Comparison of ENCODE assay signal across 23 cellular contexts in the genomic region with DNA sequence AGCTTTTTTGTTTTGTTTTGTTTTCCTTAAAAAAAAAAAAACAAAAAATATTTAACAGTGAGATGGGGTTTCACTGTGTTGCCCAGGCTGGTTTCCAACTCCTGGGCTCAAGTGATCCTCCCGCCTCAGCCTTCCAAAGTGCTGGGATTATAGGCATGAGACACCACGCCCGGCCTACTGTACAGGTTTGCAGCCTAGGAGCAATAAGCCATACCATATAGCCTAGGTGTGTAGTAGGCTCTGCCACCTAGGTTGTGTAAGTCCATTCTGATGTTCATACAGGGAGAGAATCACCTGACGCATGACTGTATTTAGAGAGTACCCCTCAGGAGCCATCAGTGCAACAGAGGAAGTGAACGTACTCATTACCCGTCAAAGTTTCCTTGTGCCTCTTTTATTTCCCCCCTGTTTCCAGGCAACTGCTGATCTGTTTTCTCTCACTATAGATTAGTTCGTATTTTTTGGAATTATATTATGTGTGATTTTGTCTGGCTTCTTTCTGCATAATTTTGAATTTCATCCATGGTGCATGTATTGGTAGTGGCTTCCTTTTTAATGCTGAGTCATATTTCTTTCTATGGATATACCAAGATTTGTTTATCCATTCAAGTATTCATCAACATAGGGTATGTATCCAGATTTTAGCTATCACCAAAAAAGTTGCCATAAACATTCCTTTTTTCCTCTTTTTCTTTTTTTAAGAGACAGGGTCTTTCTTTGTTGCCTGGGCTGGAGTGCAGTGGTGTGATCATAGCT.
"Had no signal": no experiment of that assay in that cellular context is flagged by ENCODE, and none has a peak within 500 bp of the region (broad histone marks: within the 10 kb centered on the region; RNA-seq: fewer than 3 reads in every experiment).

No MANE protein-coding gene starts in this region.

- H3K27me3 ChIP-seq: heart right ventricle, neural progenitor cell, ovary, stomach, transverse colon, uterus had no signal

- H3K9ac ChIP-seq: neural progenitor cell had no signal

- H3K4me2 ChIP-seq: neural progenitor cell had no signal

- H3K27ac Mint-ChIP-seq: activated naive CD8-positive, alpha-beta T cell treated with anti-CD3 and anti-CD28 coated beads, Interleukin-2, amount 10 ng/mL, durations not matched to agents 7 days and 5 days; activated T-helper 17 cell treated with anti-CD3 and anti-CD28 coated beads, Interleukin-2, amount 50 U/mL, for 72 hours; memory B cell; neural progenitor cell; T-helper 2 cell treated with Interferon-gamma antibody and Interleukin-4, amounts not matched to agents 5 μg/mL and 100 μg/mL, for 36 hours had no signal

- DNase-seq: activated naive CD4-positive, alpha-beta T cell treated with Interleukin-2 at 50 U/mL for 16 hours; activated naive CD8-positive, alpha-beta T cell treated with anti-CD3 and anti-CD28 coated beads, Interleukin-2, amount 10 ng/mL, durations not matched to agents 7 days and 5 days; cerebellar nuclear complex; foreskin fibroblast; heart right ventricle; islet precursor cell; left cardiac atrium; naive thymus-derived CD4-positive, alpha-beta T cell; stimulated activated CD4-positive, alpha-beta T cell treated with anti-CD3 and anti-CD28 coated beads, Interleukin-12 subunit alpha, Interleukin-12 subunit beta, amount 100 ng/mL, for 4 hours; stimulated activated CD4-positive, alpha-beta T cell treated with anti-CD3 and anti-CD28 coated beads, Interleukin-4, amount 100 ng/mL, for 4 hours; stomach; transverse colon; uterus had no signal

- H3K4me3 Mint-ChIP-seq: activated naive CD8-positive, alpha-beta T cell treated with anti-CD3 and anti-CD28 coated beads, Interleukin-2, amount 10 ng/mL, durations not matched to agents 7 days and 5 days; activated T-helper 17 cell treated with anti-CD3 and anti-CD28 coated beads, Interleukin-2, amount 50 U/mL, for 72 hours; memory B cell; naive thymus-derived CD4-positive, alpha-beta T cell; neural progenitor cell; T-helper 2 cell treated with Interferon-gamma antibody and Interleukin-4, amounts not matched to agents 5 μg/mL and 100 μg/mL, for 36 hours had no signal

- H2AFZ ChIP-seq: neural progenitor cell had no signal

- H3K36me3 ChIP-seq: neural progenitor cell, ovary, prostate gland, uterus had no signal

- H3K9me3 ChIP-seq: heart right ventricle, ovary, prostate gland, stomach, transverse colon, uterus had no signal

- H3K9me3 Mint-ChIP-seq: activated naive CD8-positive, alpha-beta T cell treated with anti-CD3 and anti-CD28 coated beads, Interleukin-2, amount 10 ng/mL, durations not matched to agents 7 days and 5 days; activated T-helper 17 cell treated with anti-CD3 and anti-CD28 coated beads, Interleukin-2, amount 50 U/mL, for 72 hours; memory B cell; neural progenitor cell; T-helper 2 cell treated with Interferon-gamma antibody and Interleukin-4, amounts not matched to agents 5 μg/mL and 100 μg/mL, for 36 hours had no signal

- ATAC-seq: activated CD4-positive, CD25-positive, alpha-beta regulatory T cell treated with anti-CD3 and anti-CD28 coated beads, Interleukin-2, amount 50 U/mL, for 24 hours; activated T-helper 17 cell treated with anti-CD3 and anti-CD28 coated beads, Interleukin-2, amount 50 U/mL, for 72 hours; heart right ventricle; left cardiac atrium; naive thymus-derived CD4-positive, alpha-beta T cell; SK-N-SH treated with all-trans-retinoic acid at 6 μM for 48 hours had no signal

- H3K4me3 ChIP-seq: coronary artery, heart right ventricle, neural progenitor cell, ovary, prostate gland, stomach, transverse colon, uterus had no signal

- H3K27ac ChIP-seq: coronary artery, heart right ventricle, neural progenitor cell, ovary, prostate gland, stomach, transverse colon, uterus, VCaP had no signal

- H3K4me1 ChIP-seq: heart right ventricle, neural progenitor cell, prostate gland, transverse colon, uterus had no signal

- H3K27me3 Mint-ChIP-seq: activated naive CD8-positive, alpha-beta T cell treated with anti-CD3 and anti-CD28 coated beads, Interleukin-2, amount 10 ng/mL, durations not matched to agents 7 days and 5 days; activated T-helper 17 cell treated with anti-CD3 and anti-CD28 coated beads, Interleukin-2, amount 50 U/mL, for 72 hours; memory B cell; naive thymus-derived CD4-positive, alpha-beta T cell had no signal

- H3K4me1 Mint-ChIP-seq: activated T-helper 17 cell treated with anti-CD3 and anti-CD28 coated beads, Interleukin-2, amount 50 U/mL, for 72 hours; memory B cell; neural progenitor cell had no signal
